8 cellular contexts compared by ENCODE assay signal in the genomic region with DNA sequence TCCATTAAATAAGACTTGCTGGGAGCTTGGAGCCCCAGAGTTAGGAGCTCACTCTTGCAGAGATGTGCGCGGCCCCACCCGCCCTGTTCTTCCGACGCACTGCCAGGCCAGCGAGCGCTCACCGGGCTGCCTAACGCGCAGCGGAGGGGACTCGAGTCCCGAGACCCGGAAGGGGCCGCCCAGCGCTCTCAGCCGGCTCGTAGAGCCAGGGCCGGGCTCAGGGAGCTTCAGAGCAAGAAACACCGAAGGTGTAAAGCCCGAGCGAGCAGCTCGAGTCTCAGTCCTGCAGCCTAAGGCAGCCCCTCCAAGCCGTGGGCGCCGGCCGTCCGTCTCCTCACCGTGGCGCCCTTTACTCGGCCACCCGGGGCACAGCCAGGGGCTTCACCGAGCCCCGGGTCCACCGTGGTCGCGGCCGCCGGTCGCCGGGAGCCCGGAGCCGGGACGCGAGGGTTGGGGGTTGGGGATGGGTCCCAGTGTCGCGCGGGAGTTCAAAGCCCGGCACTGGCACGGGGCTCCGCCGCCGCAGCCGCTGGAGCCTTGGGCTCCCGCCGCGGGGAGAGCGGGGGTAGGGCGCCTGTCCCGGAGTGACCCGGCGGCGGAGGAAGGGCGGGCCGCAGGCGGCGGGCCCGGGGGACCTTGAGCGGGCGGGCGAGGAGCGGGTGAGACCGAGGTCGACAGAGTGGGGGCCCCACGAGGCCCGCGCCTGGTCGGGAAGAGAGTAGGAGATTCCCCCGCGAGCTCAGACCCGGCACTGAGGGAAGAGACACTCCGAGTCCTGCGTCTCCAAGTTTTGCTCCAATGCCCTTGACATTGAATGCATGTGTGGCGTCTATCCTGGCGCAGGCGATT. TPM values are rescaled to one million over a fixed set of nuclear protein-coding genes. Genes with fewer than 3 reads are reported as not detected.
A peak's percentile ranks its signal among the peaks of the same experiment; 100 is the strongest.
DNase-seq lines count a peak whose midpoint lies in the region; ATAC-seq, FAIRE-seq and TF ChIP-seq lines count a peak whose summit lies in the region.

No MANE protein-coding gene starts in this region.

- BruUV-seq in endothelial cell of umbilical vein (replicated peaks; lab: Mats Ljungman, UMichigan) = no TSS peak

- intact Hi-C loops in endothelial cell of umbilical vein (cut with micrococcal nuclease) = loop anchor here (2.0 kb wide), 2 partner anchors 27 to 119 kb away; a partner anchor contains a TSS

- TF ChIP-seq CTCF in endothelial cell of umbilical vein (IDR thresholded peaks at IDR 0.05; ENCODE audit: extremely low read depth in 1 of 2, insufficient read depth in 1 of 2, low read depth in 1 of 2, low read length in 2 of 2) (no peak), thoracic aorta (IDR thresholded peaks at IDR 0.05) (peak; percentile 18)

- no peaks in the 10 kb centered on the region for H3K9me3 ChIP-seq in endothelial cell of umbilical vein (replicated peaks; ENCODE audit: control insufficient read depth, insufficient read depth, low read length)
- no peaks in the 10 kb centered on the region for H3K9me3 ChIP-seq in thoracic aorta

- peak overlapping the region; percentile 46 for H3K9ac ChIP-seq in endothelial cell of umbilical vein (replicated peaks; ENCODE audit: extremely low read depth, insufficient read depth, low read length)

- peak; percentile 18 for FAIRE-seq in endothelial cell of umbilical vein (lab: Jason Lieb, UNC)

- H3K4me1 ChIP-seq in endothelial cell of umbilical vein (ENCODE audit: control insufficient read depth, extremely low read depth, insufficient read depth, low read length) (peaks cover 9% of the 10 kb centered on the region), thoracic aorta (ENCODE audit: control insufficient read depth in 1 of 2, low read depth in 2 of 2) (peaks cover 0 to 7% of the 10 kb centered on the region in 2 donors)

- H3K79me2 ChIP-seq in endothelial cell of umbilical vein (ENCODE audit: control insufficient read depth, insufficient read depth, low read length) = no peaks in the 10 kb centered on the region

- dilution Hi-C loops in endothelial cell of umbilical vein (cut with MboI; ENCODE audit: extremely low pct_ligation_motif_present, low sequenced_read_pairs) = no loop called here

- CTCF ChIA-PET in endothelial cell of umbilical vein (lab: Charles Lee) = interaction anchor here (0.8 to 1.8 kb wide), 7 partner anchors 11 to 335 kb away, joined by 3 to 12 read pairs (median 4); a partner anchor contains a TSS

- H3K27ac ChIP-seq in endothelial cell of umbilical vein (ENCODE audit: insufficient read depth, low read depth, low read length) (no peak overlapping the region), thoracic aorta (peak overlapping the region; percentile 81 to 83)

- H3K9me1 ChIP-seq in endothelial cell of umbilical vein (replicated peaks; ENCODE audit: control insufficient read depth, extremely low read depth, insufficient read depth, low read length) = no peaks in the 10 kb centered on the region

- H3K4me3 ChIP-seq in endothelial cell of umbilical vein (replicated peaks in 1 of 3; ENCODE audit: insufficient read depth in 1 of 3, low read depth in 1 of 3, low read length in 3 of 3) (peak overlapping the region; percentile 43 to 57 (median 56)), thoracic aorta (peak overlapping the region; percentile 80)

- peak; percentile 71 for DNase-seq in NCI-H69 (lab: John Stamatoyannopoulos, UW)
- DNase-seq in endothelial cell of umbilical vein (ENCODE audit: low read depth, low spot score) = peak; percentile 37
- DNase-seq in medulla oblongata (ENCODE audit: extremely low spot score) = peak; percentile 64
- DNase-seq in thoracic aorta (ENCODE audit: low spot score) = no peak
- no peak for DNase-seq in NAMALWA (ENCODE audit: low spot score)
- no peak for DNase-seq in T-helper 1 cell

- ATAC-seq in GM19324 (IDR thresholded peaks at IDR 0.05; ENCODE audit: low FRiP score, unreplicated experiment) (peak; percentile 41), thoracic aorta (ENCODE audit: insufficient number of reproducible peaks, low FRiP score, low read depth) (peak; percentile 23), GM19467 (IDR thresholded peaks at IDR 0.05; ENCODE audit: unreplicated experiment) (no peak)

- no peak for TF ChIP-seq POLR2A in endothelial cell of umbilical vein (IDR thresholded peaks at IDR 0.05; ENCODE audit: low read depth, low read length)

- peak overlapping the region; percentile 54 for H3K4me2 ChIP-seq in endothelial cell of umbilical vein (ENCODE audit: insufficient read depth, low read length)

- peak overlapping the region; percentile 68 for H2AFZ ChIP-seq in endothelial cell of umbilical vein (ENCODE audit: low read depth, low read length)

- no peaks in the 10 kb centered on the region for H4K20me1 ChIP-seq in endothelial cell of umbilical vein (replicated peaks; ENCODE audit: control insufficient read depth, extremely low read depth, insufficient read depth, low read length)

- POLR2A ChIA-PET in endothelial cell of umbilical vein (lab: Charles Lee) = no interaction called here

- H3K36me3 ChIP-seq in endothelial cell of umbilical vein (ENCODE audit: control insufficient read depth in 2 of 2, extremely low read depth in 1 of 2, insufficient read depth in 2 of 2, low read length in 2 of 2) = no peaks in the 10 kb centered on the region
- no peaks in the 10 kb centered on the region for H3K36me3 ChIP-seq in thoracic aorta

- peaks cover 6 to 21% of the 10 kb centered on the region in 2 experiments for H3K27me3 ChIP-seq in endothelial cell of umbilical vein (ENCODE audit: control insufficient read depth in 2 of 2, insufficient read depth in 2 of 2, low read length in 2 of 2)
- no peaks in the 10 kb centered on the region for H3K27me3 ChIP-seq in thoracic aorta (replicated peaks; ENCODE audit: insufficient read depth)

TF ChIP-seq in endothelial cell of umbilical vein, 7 proteins besides CTCF, POLR2A, EP300 and RAD21:
- no peak for TF ChIP-seq POLR2AphosphoS5 (IDR thresholded peaks at IDR 0.05; ENCODE audit: insufficient read depth, low read depth, low read length)
- TF ChIP-seq EZH2 (IDR thresholded peaks at IDR 0.05; ENCODE audit: borderline replicate concordance, low read depth, low read length, severe bottlenecking) = peak; percentile 47

RNA-seq across cellular contexts. Expression of a gene that starts 26.9 kb away (rescaled TPM):
- 0.18 TPM in 1 of 2 replicates, not detected in the other for total RNA-seq in endothelial cell of umbilical vein
- polyA plus RNA-seq in endothelial cell of umbilical vein = 0.06 and 0.13 TPM in 2 replicates
- 0.04 TPM in 2 replicates for polyA plus RNA-seq in endothelial cell of umbilical vein (2011; cell fraction: cytosol; rRNA removed)
- 0.04 and 0.11 TPM in 2 replicates for polyA plus RNA-seq in endothelial cell of umbilical vein (2011; cell fraction: nucleus; rRNA removed)
- 0.08 and 0.17 TPM in 2 replicates for polyA plus RNA-seq in endothelial cell of umbilical vein (2012)
- 0.25 and 0.41 TPM in 2 replicates for polyA minus RNA-seq in endothelial cell of umbilical vein
- 2.7 TPM for polyA minus RNA-seq in endothelial cell of umbilical vein (2011; cell fraction: cytosol; rRNA and poly(A)+ RNA removed)
- 0.14 and 0.19 TPM in 2 replicates for polyA minus RNA-seq in endothelial cell of umbilical vein (2011; cell fraction: nucleus; rRNA and poly(A)+ RNA removed)
- total RNA-seq in thoracic aorta = 10 to 100 TPM; 40.3 to 65.6 TPM

Comparison
In these comparisons a context has a peak if more than half of its experiments do, and no peak if none do; other contexts are left out.
1. DNase-seq: peak in NCI-H69 (single experiment), endothelial cell of umbilical vein (single experiment) and medulla oblongata (single experiment); none in thoracic aorta (single experiment), NAMALWA (single experiment) and T-helper 1 cell (0 of 5).
2. RNA of a gene that starts 26.9 kb away (total RNA-seq): 40.3 to 65.6 TPM in thoracic aorta; 0.18 TPM in endothelial cell of umbilical vein; every median in the first group is over 10 times any median in the second.